Comparison of ENCODE assay signal across 1 cellular context in the genomic region with DNA sequence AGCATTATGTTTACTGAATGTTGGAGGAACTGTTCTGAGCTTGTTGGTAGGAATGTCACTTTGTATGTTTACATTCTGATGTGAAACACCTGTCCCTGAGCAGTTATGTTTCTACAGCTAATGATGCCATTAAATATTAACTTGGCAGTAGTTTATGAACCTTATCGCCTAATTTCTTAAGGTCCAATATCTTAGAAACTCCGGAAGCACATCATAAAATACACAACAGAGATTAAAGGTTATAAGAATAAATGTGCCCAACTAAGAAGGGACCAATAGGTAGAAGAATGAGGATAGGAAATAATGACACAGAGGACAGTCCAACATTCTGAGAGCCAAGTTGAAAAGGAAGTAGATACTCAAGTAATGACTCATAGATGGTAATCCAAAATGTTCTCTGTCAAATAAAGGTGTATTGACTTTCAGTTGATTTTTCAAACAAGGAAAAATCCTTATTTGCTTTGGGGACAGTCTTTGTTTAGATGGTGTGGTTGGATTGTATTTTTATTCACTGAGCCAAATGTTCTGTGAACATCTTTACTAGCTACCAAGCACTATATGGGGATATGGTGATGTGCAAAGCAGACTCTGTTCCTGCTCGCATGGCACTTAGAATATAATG.
A peak's percentile ranks its signal among the peaks of the same experiment; 100 is the strongest.
TF ChIP-seq lines count a peak whose summit lies in the region.

No MANE protein-coding gene starts in this region.

TF ChIP-seq in GM12878, 131 proteins besides CTCF, POLR2A, EP300 and RAD21 (continued from another document and continues in another):
- TF ChIP-seq, protein P1, sequence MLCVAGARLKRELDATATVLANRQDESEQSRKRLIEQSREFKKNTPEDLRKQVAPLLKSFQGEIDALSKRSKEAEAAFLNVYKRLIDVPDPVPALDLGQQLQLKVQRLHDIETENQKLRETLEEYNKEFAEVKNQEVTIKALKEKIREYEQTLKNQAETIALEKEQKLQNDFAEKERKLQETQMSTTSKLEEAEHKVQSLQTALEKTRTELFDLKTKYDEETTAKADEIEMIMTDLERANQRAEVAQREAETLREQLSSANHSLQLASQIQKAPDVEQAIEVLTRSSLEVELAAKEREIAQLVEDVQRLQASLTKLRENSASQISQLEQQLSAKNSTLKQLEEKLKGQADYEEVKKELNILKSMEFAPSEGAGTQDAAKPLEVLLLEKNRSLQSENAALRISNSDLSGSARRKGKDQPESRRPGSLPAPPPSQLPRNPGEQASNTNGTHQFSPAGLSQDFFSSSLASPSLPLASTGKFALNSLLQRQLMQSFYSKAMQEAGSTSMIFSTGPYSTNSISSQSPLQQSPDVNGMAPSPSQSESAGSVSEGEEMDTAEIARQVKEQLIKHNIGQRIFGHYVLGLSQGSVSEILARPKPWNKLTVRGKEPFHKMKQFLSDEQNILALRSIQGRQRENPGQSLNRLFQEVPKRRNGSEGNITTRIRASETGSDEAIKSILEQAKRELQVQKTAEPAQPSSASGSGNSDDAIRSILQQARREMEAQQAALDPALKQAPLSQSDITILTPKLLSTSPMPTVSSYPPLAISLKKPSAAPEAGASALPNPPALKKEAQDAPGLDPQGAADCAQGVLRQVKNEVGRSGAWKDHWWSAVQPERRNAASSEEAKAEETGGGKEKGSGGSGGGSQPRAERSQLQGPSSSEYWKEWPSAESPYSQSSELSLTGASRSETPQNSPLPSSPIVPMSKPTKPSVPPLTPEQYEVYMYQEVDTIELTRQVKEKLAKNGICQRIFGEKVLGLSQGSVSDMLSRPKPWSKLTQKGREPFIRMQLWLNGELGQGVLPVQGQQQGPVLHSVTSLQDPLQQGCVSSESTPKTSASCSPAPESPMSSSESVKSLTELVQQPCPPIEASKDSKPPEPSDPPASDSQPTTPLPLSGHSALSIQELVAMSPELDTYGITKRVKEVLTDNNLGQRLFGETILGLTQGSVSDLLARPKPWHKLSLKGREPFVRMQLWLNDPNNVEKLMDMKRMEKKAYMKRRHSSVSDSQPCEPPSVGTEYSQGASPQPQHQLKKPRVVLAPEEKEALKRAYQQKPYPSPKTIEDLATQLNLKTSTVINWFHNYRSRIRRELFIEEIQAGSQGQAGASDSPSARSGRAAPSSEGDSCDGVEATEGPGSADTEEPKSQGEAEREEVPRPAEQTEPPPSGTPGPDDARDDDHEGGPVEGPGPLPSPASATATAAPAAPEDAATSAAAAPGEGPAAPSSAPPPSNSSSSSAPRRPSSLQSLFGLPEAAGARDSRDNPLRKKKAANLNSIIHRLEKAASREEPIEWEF (IDR thresholded peaks at IDR 0.05; ENCODE audit: insufficient replicate concordance, low read depth, low read length) = no peak
- TF ChIP-seq FOXM1 (IDR thresholded peaks at IDR 0.05; ENCODE audit: low read depth, low read length) (no peak), MTA3 (IDR thresholded peaks at IDR 0.05; ENCODE audit: borderline replicate concordance, low read length) (no peak), HDAC6 (IDR thresholded peaks at IDR 0.05; ENCODE audit: unreplicated experiment) (no peak), TBL1XR1 (IDR thresholded peaks at IDR 0.05; ENCODE audit: low read depth, low read length) (no peak), SREBF1 (IDR thresholded peaks at IDR 0.05; ENCODE audit: low read length) (no peak), FOXK2 (IDR thresholded peaks at IDR 0.05) (no peak), SREBF2 (IDR thresholded peaks at IDR 0.05; ENCODE audit: low read length) (no peak), MXI1 (IDR thresholded peaks at IDR 0.05; ENCODE audit: low read depth, low read length) (no peak), STAT1 (conservative IDR thresholded peaks at IDR 0.05) (no peak), MYB (IDR thresholded peaks at IDR 0.05; ENCODE audit: borderline replicate concordance, low read depth, low read length) (no peak), YY1 (IDR thresholded peaks at IDR 0.05; ENCODE audit: low read depth, low read length) (no peak), MEF2A (IDR thresholded peaks at IDR 0.05; ENCODE audit: insufficient read depth, low read depth, low read length) (no peak), ASH2L (IDR thresholded peaks at IDR 0.05; ENCODE audit: borderline replicate concordance, low read depth) (no peak), ZNF622 (IDR thresholded peaks at IDR 0.05) (no peak), BHLHE40 (IDR thresholded peaks at IDR 0.05; ENCODE audit: borderline replicate concordance in 1 of 2, low read depth in 2 of 2, low read length in 1 of 2) (no peak), RFX5 (IDR thresholded peaks at IDR 0.05; ENCODE audit: low read depth, low read length) (no peak), SMARCA5 (IDR thresholded peaks at IDR 0.05) (peak; percentile 14; the same call in 1 of the 2 replicates), HDGF (IDR thresholded peaks at IDR 0.05) (no peak), ZNF274 (IDR thresholded peaks at IDR 0.05; ENCODE audit: insufficient read depth, insufficient read length) (no peak), TCF3 (IDR thresholded peaks at IDR 0.05; ENCODE audit: borderline replicate concordance, insufficient read depth, low read depth, low read length) (0 out of 2 replicates have a peak, but pooled peaks have one; percentile 23), CEBPB (IDR thresholded peaks at IDR 0.05; ENCODE audit: borderline replicate concordance in 1 of 2, low read depth in 2 of 2, low read length in 2 of 2) (no peak), CREB1 (IDR thresholded peaks at IDR 0.05; ENCODE audit: low read depth) (no peak), IKZF1 (conservative IDR thresholded peaks at IDR 0.05) (no peak; the same call in none of the 2 replicates), POU2F2 (IDR thresholded peaks at IDR 0.05; ENCODE audit: borderline replicate concordance, low read depth, low read length) (no peak), ATF7 (IDR thresholded peaks at IDR 0.05; ENCODE audit: low read depth) (peak; percentile 81), NFXL1 (IDR thresholded peaks at IDR 0.05; ENCODE audit: borderline replicate concordance) (no peak), FOS (IDR thresholded peaks at IDR 0.05; ENCODE audit: borderline replicate concordance, extremely low read depth, insufficient read length) (no peak)
- TF ChIP-seq, protein P2, sequence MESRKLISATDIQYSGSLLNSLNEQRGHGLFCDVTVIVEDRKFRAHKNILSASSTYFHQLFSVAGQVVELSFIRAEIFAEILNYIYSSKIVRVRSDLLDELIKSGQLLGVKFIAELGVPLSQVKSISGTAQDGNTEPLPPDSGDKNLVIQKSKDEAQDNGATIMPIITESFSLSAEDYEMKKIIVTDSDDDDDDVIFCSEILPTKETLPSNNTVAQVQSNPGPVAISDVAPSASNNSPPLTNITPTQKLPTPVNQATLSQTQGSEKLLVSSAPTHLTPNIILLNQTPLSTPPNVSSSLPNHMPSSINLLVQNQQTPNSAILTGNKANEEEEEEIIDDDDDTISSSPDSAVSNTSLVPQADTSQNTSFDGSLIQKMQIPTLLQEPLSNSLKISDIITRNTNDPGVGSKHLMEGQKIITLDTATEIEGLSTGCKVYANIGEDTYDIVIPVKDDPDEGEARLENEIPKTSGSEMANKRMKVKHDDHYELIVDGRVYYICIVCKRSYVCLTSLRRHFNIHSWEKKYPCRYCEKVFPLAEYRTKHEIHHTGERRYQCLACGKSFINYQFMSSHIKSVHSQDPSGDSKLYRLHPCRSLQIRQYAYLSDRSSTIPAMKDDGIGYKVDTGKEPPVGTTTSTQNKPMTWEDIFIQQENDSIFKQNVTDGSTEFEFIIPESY (IDR thresholded peaks at IDR 0.05) = no peak
- TF ChIP-seq, protein P3, sequence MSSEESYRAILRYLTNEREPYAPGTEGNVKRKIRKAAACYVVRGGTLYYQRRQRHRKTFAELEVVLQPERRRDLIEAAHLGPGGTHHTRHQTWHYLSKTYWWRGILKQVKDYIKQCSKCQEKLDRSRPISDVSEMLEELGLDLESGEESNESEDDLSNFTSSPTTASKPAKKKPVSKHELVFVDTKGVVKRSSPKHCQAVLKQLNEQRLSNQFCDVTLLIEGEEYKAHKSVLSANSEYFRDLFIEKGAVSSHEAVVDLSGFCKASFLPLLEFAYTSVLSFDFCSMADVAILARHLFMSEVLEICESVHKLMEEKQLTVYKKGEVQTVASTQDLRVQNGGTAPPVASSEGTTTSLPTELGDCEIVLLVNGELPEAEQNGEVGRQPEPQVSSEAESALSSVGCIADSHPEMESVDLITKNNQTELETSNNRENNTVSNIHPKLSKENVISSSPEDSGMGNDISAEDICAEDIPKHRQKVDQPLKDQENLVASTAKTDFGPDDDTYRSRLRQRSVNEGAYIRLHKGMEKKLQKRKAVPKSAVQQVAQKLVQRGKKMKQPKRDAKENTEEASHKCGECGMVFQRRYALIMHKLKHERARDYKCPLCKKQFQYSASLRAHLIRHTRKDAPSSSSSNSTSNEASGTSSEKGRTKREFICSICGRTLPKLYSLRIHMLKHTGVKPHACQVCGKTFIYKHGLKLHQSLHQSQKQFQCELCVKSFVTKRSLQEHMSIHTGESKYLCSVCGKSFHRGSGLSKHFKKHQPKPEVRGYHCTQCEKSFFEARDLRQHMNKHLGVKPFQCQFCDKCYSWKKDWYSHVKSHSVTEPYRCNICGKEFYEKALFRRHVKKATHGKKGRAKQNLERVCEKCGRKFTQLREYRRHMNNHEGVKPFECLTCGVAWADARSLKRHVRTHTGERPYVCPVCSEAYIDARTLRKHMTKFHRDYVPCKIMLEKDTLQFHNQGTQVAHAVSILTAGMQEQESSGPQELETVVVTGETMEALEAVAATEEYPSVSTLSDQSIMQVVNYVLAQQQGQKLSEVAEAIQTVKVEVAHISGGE (CRISPR knock-in tag; IDR thresholded peaks at IDR 0.05) = no peak
- TF ChIP-seq, protein P4, sequence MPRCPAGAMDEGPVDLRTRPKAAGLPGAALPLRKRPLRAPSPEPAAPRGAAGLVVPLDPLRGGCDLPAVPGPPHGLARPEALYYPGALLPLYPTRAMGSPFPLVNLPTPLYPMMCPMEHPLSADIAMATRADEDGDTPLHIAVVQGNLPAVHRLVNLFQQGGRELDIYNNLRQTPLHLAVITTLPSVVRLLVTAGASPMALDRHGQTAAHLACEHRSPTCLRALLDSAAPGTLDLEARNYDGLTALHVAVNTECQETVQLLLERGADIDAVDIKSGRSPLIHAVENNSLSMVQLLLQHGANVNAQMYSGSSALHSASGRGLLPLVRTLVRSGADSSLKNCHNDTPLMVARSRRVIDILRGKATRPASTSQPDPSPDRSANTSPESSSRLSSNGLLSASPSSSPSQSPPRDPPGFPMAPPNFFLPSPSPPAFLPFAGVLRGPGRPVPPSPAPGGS (IDR thresholded peaks at IDR 0.05; ENCODE audit: borderline replicate concordance, insufficient read depth, low read depth, low read length, poor library complexity, severe bottlenecking) = no peak
- TF ChIP-seq, protein P5, sequence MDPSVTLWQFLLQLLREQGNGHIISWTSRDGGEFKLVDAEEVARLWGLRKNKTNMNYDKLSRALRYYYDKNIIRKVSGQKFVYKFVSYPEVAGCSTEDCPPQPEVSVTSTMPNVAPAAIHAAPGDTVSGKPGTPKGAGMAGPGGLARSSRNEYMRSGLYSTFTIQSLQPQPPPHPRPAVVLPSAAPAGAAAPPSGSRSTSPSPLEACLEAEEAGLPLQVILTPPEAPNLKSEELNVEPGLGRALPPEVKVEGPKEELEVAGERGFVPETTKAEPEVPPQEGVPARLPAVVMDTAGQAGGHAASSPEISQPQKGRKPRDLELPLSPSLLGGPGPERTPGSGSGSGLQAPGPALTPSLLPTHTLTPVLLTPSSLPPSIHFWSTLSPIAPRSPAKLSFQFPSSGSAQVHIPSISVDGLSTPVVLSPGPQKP (IDR thresholded peaks at IDR 0.05; ENCODE audit: low read depth, low read length) = no peak
- TF ChIP-seq, protein P6, sequence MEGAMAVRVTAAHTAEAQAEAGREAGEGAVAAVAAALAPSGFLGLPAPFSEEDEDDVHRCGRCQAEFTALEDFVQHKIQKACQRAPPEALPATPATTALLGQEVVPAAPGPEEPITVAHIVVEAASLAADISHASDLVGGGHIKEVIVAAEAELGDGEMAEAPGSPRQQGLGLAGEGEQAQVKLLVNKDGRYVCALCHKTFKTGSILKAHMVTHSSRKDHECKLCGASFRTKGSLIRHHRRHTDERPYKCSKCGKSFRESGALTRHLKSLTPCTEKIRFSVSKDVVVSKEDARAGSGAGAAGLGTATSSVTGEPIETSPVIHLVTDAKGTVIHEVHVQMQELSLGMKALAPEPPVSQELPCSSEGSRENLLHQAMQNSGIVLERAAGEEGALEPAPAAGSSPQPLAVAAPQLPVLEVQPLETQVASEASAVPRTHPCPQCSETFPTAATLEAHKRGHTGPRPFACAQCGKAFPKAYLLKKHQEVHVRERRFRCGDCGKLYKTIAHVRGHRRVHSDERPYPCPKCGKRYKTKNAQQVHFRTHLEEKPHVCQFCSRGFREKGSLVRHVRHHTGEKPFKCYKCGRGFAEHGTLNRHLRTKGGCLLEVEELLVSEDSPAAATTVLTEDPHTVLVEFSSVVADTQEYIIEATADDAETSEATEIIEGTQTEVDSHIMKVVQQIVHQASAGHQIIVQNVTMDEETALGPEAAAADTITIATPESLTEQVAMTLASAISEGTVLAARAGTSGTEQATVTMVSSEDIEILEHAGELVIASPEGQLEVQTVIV (IDR thresholded peaks at IDR 0.05; ENCODE audit: borderline replicate concordance, partially characterized antibody) = no peak
- TF ChIP-seq, protein P7, sequence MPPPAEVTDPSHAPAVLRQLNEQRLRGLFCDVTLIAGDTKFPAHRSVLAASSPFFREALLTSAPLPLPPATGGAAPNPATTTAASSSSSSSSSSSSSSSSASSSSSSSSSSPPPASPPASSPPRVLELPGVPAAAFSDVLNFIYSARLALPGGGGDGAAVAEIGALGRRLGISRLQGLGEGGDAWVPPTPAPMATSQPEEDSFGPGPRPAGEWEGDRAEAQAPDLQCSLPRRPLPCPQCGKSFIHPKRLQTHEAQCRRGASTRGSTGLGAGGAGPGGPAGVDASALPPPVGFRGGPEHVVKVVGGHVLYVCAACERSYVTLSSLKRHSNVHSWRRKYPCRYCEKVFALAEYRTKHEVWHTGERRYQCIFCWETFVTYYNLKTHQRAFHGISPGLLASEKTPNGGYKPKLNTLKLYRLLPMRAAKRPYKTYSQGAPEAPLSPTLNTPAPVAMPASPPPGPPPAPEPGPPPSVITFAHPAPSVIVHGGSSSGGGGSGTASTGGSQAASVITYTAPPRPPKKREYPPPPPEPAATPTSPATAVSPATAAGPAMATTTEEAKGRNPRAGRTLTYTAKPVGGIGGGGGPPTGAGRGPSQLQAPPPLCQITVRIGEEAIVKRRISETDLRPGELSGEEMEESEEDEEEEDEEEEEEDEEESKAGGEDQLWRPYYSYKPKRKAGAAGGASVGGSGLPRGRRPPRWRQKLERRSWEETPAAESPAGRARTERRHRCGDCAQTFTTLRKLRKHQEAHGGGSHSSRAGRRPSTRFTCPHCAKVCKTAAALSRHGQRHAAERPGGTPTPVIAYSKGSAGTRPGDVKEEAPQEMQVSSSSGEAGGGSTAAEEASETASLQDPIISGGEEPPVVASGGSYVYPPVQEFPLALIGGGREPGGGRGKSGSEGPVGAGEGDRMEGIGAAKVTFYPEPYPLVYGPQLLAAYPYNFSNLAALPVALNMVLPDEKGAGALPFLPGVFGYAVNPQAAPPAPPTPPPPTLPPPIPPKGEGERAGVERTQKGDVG (CRISPR knock-in tag; IDR thresholded peaks at IDR 0.05) = no peak
- TF ChIP-seq, protein P8, sequence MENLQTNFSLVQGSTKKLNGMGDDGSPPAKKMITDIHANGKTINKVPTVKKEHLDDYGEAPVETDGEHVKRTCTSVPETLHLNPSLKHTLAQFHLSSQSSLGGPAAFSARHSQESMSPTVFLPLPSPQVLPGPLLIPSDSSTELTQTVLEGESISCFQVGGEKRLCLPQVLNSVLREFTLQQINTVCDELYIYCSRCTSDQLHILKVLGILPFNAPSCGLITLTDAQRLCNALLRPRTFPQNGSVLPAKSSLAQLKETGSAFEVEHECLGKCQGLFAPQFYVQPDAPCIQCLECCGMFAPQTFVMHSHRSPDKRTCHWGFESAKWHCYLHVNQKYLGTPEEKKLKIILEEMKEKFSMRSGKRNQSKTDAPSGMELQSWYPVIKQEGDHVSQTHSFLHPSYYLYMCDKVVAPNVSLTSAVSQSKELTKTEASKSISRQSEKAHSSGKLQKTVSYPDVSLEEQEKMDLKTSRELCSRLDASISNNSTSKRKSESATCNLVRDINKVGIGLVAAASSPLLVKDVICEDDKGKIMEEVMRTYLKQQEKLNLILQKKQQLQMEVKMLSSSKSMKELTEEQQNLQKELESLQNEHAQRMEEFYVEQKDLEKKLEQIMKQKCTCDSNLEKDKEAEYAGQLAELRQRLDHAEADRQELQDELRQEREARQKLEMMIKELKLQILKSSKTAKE (IDR thresholded peaks at IDR 0.05; ENCODE audit: low read depth, poor library complexity, severe bottlenecking) = peak; percentile 48
